ENCODE assay signal across 10 cellular contexts in the genomic region with DNA sequence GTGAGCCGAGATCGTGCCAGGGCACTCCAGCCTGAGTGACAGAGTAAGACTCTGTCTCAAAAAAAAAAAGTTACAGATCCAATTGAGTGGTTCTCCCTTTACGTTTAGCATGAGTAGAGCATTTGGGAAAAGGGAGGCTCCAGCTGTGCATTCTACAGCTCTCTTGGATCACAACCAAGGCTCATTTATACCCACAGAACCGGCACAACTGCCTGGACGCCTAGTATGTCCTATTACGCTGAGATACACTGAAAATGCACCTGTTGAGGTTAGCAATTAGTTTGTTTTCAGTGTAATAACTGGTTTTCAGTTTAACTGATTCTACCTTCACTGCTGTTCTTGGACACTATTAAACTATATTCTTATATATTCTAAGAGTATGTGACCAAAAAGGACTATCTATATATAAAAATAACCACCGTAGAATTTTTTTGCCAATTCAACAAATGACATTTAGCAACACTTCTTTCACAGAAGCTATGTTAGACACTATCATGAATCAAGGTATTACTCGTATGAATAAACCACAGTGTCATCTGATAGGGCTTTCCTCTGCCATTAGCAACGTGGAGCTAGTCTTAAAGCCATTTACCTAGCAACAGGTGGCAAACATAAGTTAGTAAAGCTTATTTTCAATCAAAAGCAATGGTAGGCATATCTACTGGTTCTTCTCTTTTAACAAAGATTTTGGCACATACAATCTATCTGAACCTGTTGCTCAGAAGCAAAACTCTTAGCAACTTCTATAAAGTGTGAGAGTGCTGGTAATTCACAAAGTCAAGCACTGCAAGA. TPM values are rescaled to one million over a fixed set of nuclear protein-coding genes. Genes with fewer than 3 reads are reported as not detected.
DNase-seq lines count a peak whose midpoint lies in the region; ATAC-seq, FAIRE-seq and TF ChIP-seq lines count a peak whose summit lies in the region.
"Had no signal": no experiment of that assay in that cellular context is flagged by ENCODE, and none has a peak within 500 bp of the region (broad histone marks: within the 10 kb centered on the region; RNA-seq: fewer than 3 reads in every experiment).

No MANE protein-coding gene starts in this region.

- POLR2A ChIA-PET in activated CD8-positive, alpha-beta T cell treated with anti-CD3 and anti-CD28 coated beads for 36 hours (lab: Charles Lee) = interaction anchor here (0.9 to 3.5 kb wide), 4 partner anchors 10 to 77 kb away, joined by 3 to 49 read pairs (median 6); a partner anchor contains a TSS

- no peaks in the 10 kb centered on the region for H3K9me3 ChIP-seq in kidney (ENCODE audit: control insufficient read depth in 1 of 2, low read length in 2 of 2)
- H3K9me3 ChIP-seq in thymus (ENCODE audit: control insufficient read depth) = no peaks in the 10 kb centered on the region
- H3K9me3 ChIP-seq: Caco-2, mucosa of descending colon had no signal

- no peak for ATAC-seq in activated CD8-positive, alpha-beta T cell treated with anti-CD3 and anti-CD28 coated beads for 36 hours
- no peak for ATAC-seq in GM18520 (IDR thresholded peaks at IDR 0.05; ENCODE audit: unreplicated experiment)

- H3K27ac ChIP-seq in kidney (ENCODE audit: low read depth in 2 of 2, low read length in 2 of 2) = peak overlapping the region; percentile 77 to 96
- no peak overlapping the region for H3K27ac ChIP-seq in thymus (ENCODE audit: low read depth)

- FAIRE-seq in kidney (lab: Jason Lieb, UNC) = no peak

- peak overlapping the region; percentile 89 for H3K4me3 Mint-ChIP-seq in activated T-cell treated with anti-CD3 and anti-CD28 coated beads, Interleukin-2, amount 50 U/mL, for 24 hours
- H3K4me3 Mint-ChIP-seq in activated CD8-positive, alpha-beta T cell treated with anti-CD3 and anti-CD28 coated beads for 36 hours = peak overlapping the region; percentile 89
- no peak overlapping the region for H3K4me3 Mint-ChIP-seq in glutamatergic neuron (ENCODE audit: unreplicated experiment)

- H3K4me1 ChIP-seq in kidney (ENCODE audit: control insufficient read depth in 1 of 2, insufficient read depth in 1 of 2, low read depth in 1 of 2, low read length in 2 of 2) (peaks cover 12 to 14% of the 10 kb centered on the region in 2 donors), thymus (ENCODE audit: control insufficient read depth, insufficient read depth, low read length) (peaks cover 13% of the 10 kb centered on the region)

- CTCF ChIA-PET in activated CD8-positive, alpha-beta T cell treated with anti-CD3 and anti-CD28 coated beads for 36 hours (lab: Charles Lee) = interaction anchor here (1.1 kb wide), 2 partner anchors 29 to 441 kb away, joined by 3 to 4 read pairs; no protein-coding TSS in a partner anchor

- H3K4me1 Mint-ChIP-seq in activated T-cell treated with anti-CD3 and anti-CD28 coated beads, Interleukin-2, amount 50 U/mL, for 24 hours (ENCODE audit: low read depth) = peaks cover 50% of the 10 kb centered on the region
- H3K4me1 Mint-ChIP-seq in activated CD8-positive, alpha-beta T cell treated with anti-CD3 and anti-CD28 coated beads for 36 hours (ENCODE audit: low read depth) = peaks cover 40% of the 10 kb centered on the region
- H3K4me1 Mint-ChIP-seq in glutamatergic neuron (ENCODE audit: low read depth, unreplicated experiment) = peaks cover 7% of the 10 kb centered on the region

- intact Hi-C loops in activated CD8-positive, alpha-beta T cell treated with anti-CD3 and anti-CD28 coated beads for 36 hours (cut with micrococcal nuclease) = loop anchor here (5.0 kb wide), 1 partner anchor 80 kb away; a partner anchor contains a TSS
- intact Hi-C loops in kidney (cut with DNase I) = no loop called here

- H3K4me3 ChIP-seq in kidney (ENCODE audit: low read length in 2 of 2) (peak overlapping the region; percentile 87 to 95), thymus (ENCODE audit: low read length) (peak overlapping the region; percentile 54)
- H3K4me3 ChIP-seq: mucosa of descending colon had no signal

- peak overlapping the region; percentile 97 for H3K27ac Mint-ChIP-seq in activated T-cell treated with anti-CD3 and anti-CD28 coated beads, Interleukin-2, amount 50 U/mL, for 24 hours
- H3K27ac Mint-ChIP-seq in activated CD8-positive, alpha-beta T cell treated with anti-CD3 and anti-CD28 coated beads for 36 hours = peak overlapping the region; percentile 97
- no peak overlapping the region for H3K27ac Mint-ChIP-seq in glutamatergic neuron (ENCODE audit: unreplicated experiment)

- no peak for DNase-seq in activated T-cell treated with anti-CD3 and anti-CD28 coated beads, Interleukin-2, amount 50 U/mL, for 24 hours
- no peak for DNase-seq in activated T-cell treated with anti-CD3 and anti-CD28 coated beads for 4 hours
- no peak for DNase-seq in activated CD8-positive, alpha-beta T cell treated with anti-CD3 and anti-CD28 coated beads for 36 hours
- no peak for DNase-seq in kidney
- DNase-seq in glutamatergic neuron = no peak
- no peak for DNase-seq in NCI-H748 (lab: John Stamatoyannopoulos, UW; ENCODE audit: unreplicated experiment)
- DNase-seq: Caco-2 had no signal

- no peaks in the 10 kb centered on the region for H3K9me3 Mint-ChIP-seq in activated T-cell treated with anti-CD3 and anti-CD28 coated beads, Interleukin-2, amount 50 U/mL, for 24 hours
- H3K9me3 Mint-ChIP-seq in activated CD8-positive, alpha-beta T cell treated with anti-CD3 and anti-CD28 coated beads for 36 hours = no peaks in the 10 kb centered on the region
- H3K9me3 Mint-ChIP-seq in glutamatergic neuron (ENCODE audit: unreplicated experiment) = peaks cover 5% of the 10 kb centered on the region

- H3K36me3 ChIP-seq in kidney (ENCODE audit: control insufficient read depth in 1 of 2, insufficient read depth in 2 of 2, low read length in 2 of 2) = peaks cover 1 to 6% of the 10 kb centered on the region in 2 donors
- peaks cover 4% of the 10 kb centered on the region for H3K36me3 ChIP-seq in thymus (ENCODE audit: control insufficient read depth, insufficient read depth)

- no peak for TF ChIP-seq CTCF in activated CD8-positive, alpha-beta T cell treated with anti-CD3 and anti-CD28 coated beads for 36 hours (IDR thresholded peaks at IDR 0.05)
- TF ChIP-seq CTCF in kidney (IDR thresholded peaks at IDR 0.05; ENCODE audit: borderline replicate concordance, extremely low read depth, insufficient read depth) (no peak), glutamatergic neuron (IDR thresholded peaks at IDR 0.05; ENCODE audit: partially characterized antibody, unreplicated experiment) (no peak)

- H3K9ac ChIP-seq in kidney (ENCODE audit: low read length in 2 of 2) = peak overlapping the region; percentile 13 to 99

- no peaks in the 10 kb centered on the region for H3K27me3 ChIP-seq in thymus (ENCODE audit: control insufficient read depth, insufficient read depth)

- 66% methylated on average over 9 of the region's 9 CpGs for WGBS in thymus

- no peaks in the 10 kb centered on the region for H3K27me3 Mint-ChIP-seq in activated T-cell treated with anti-CD3 and anti-CD28 coated beads, Interleukin-2, amount 50 U/mL, for 24 hours
- no peaks in the 10 kb centered on the region for H3K27me3 Mint-ChIP-seq in activated CD8-positive, alpha-beta T cell treated with anti-CD3 and anti-CD28 coated beads for 36 hours
- peaks cover 2% of the 10 kb centered on the region for H3K27me3 Mint-ChIP-seq in glutamatergic neuron (ENCODE audit: unreplicated experiment)

- peaks cover 70% of the 10 kb centered on the region for H3K36me3 Mint-ChIP-seq in activated T-cell treated with anti-CD3 and anti-CD28 coated beads, Interleukin-2, amount 50 U/mL, for 24 hours (ENCODE audit: low read depth)
- H3K36me3 Mint-ChIP-seq in activated CD8-positive, alpha-beta T cell treated with anti-CD3 and anti-CD28 coated beads for 36 hours (ENCODE audit: low read depth) = peaks cover 43% of the 10 kb centered on the region
- H3K36me3 Mint-ChIP-seq in glutamatergic neuron (ENCODE audit: unreplicated experiment) = peaks cover 4% of the 10 kb centered on the region

RNA-seq across cellular contexts. Expression of a gene that starts 3.6 kb away (rescaled TPM):
- 10 to 100 TPM; 41.4 to 49.6 TPM for total RNA-seq in activated CD8-positive, alpha-beta T cell treated with anti-CD3 and anti-CD28 coated beads for 36 hours
- 45.4 TPM for total RNA-seq in kidney
- 5.6 TPM for polyA plus RNA-seq in kidney (ENCODE audit: insufficient read depth, low read depth, low replicate concordance)
- polyA plus RNA-seq in thymus = 18.8 TPM
- 22.7 TPM for total RNA-seq in glutamatergic neuron (ENCODE audit: unreplicated experiment)
